ENCODE assay signal across 25 cellular contexts in genomic region chr20:31774408-31774807, GRCh38. TPM values are rescaled to one million over a fixed set of nuclear protein-coding genes. Genes with fewer than 3 reads are reported as not detected.
DNase-seq lines count a peak whose midpoint lies in the region; FAIRE-seq and TF ChIP-seq lines count a peak whose summit lies in the region.
"Had no signal": no experiment of that assay in that cellular context is flagged by ENCODE, and none has a peak within 500 bp of the region (broad histone marks: within the 10 kb centered on the region; RNA-seq: fewer than 3 reads in every experiment).

No MANE protein-coding gene starts in this region.

- no peaks in the 10 kb centered on the region for H3K9me3 Mint-ChIP-seq in Calu3 (ENCODE audit: low read depth, unreplicated experiment)
- H3K9me3 Mint-ChIP-seq: CD14-positive monocyte; CD4-positive, CD25-positive, alpha-beta regulatory T cell; CD8-positive, alpha-beta memory T cell had no signal

- H3K27me3 Mint-ChIP-seq in Calu3 (ENCODE audit: unreplicated experiment), result no peaks in the 10 kb centered on the region
- H3K27me3 Mint-ChIP-seq: CD4-positive, alpha-beta memory T cell; CD4-positive, CD25-positive, alpha-beta regulatory T cell; CD8-positive, alpha-beta memory T cell had no signal

- no TSS peak for BruUV-seq in Calu3 (replicated peaks; lab: Mats Ljungman, UMichigan)

- H2BK15ac ChIP-seq in H1 (ENCODE audit: low read length), result no peak overlapping the region

- no peak for DNase-seq in Calu3
- DNase-seq in Karpas-422, result peak; percentile 38
- DNase-seq in H1 (ENCODE audit: low read depth in 1 of 2, low spot score in 2 of 2), result no peak
- no peak for DNase-seq in NCI-H2196 treated with DMSO at 0.1 percent for 48 hours (lab: John Stamatoyannopoulos, UW; ENCODE audit: unreplicated experiment)
- DNase-seq in DMS53 treated with DMSO at 0.1 percent for 48 hours (lab: John Stamatoyannopoulos, UW; ENCODE audit: unreplicated experiment), result no peak
- DNase-seq: 8988T; ACHN; BE2C; C1 segment of cervical spinal cord; CD4-positive, alpha-beta memory T cell; CD4-positive, CD25-positive, alpha-beta regulatory T cell; CD8-positive, alpha-beta memory T cell; COR-L47; DMS79; DND-41; EL; GDM1 had no signal

- no peak for TF ChIP-seq RAD21 in H1 (IDR thresholded peaks at IDR 0.05 in 1 of 2, conservative IDR thresholded peaks at IDR 0.05 in 1 of 2; ENCODE audit: low read depth in 2 of 2, low read length in 2 of 2)

- H4K91ac ChIP-seq in H1 (replicated peaks; ENCODE audit: insufficient read length, low read length), result no peak overlapping the region

- no peak overlapping the region for H4K8ac ChIP-seq in H1 (ENCODE audit: extremely low read depth, insufficient read depth, low read length)

- H3K4ac ChIP-seq in H1 (replicated peaks; ENCODE audit: insufficient read length, low read depth, low read length), result no peak overlapping the region

- H3K27ac ChIP-seq in Karpas-422 (ENCODE audit: low read length) (no peak overlapping the region), H1 (ENCODE audit: low read depth, low read length) (no peak overlapping the region)
- H3K27ac ChIP-seq: BLaER1 had no signal

- H3K79me1 ChIP-seq in H1 (ENCODE audit: low read depth, low read length), result no peaks in the 10 kb centered on the region

- no peaks in the 10 kb centered on the region for H4K20me1 ChIP-seq in Karpas-422 (ENCODE audit: insufficient read depth, low read depth, low read length)
- H4K20me1 ChIP-seq in H1 (replicated peaks in 1 of 2; ENCODE audit: control insufficient read depth in 1 of 2, insufficient read depth in 2 of 2, low read length in 2 of 2), result peaks cover 0 to under 1% of the 10 kb centered on the region in 2 experiments

- H3K14ac ChIP-seq in H1 (ENCODE audit: insufficient read length), result no peak overlapping the region

- no peak overlapping the region for H3K9ac ChIP-seq in Karpas-422 (ENCODE audit: low read length)
- H3K9ac ChIP-seq in H1 (replicated peaks in 1 of 4; ENCODE audit: extremely low read depth in 1 of 4, low read depth in 3 of 4, low read length in 3 of 4), result no peak overlapping the region
- H3K9ac ChIP-seq: BLaER1 had no signal

- no peak overlapping the region for H2BK5ac ChIP-seq in H1 (ENCODE audit: low read depth, low read length)

- H3K4me1 ChIP-seq in Karpas-422 (ENCODE audit: low read length) (no peaks in the 10 kb centered on the region), H1 (replicated peaks in 1 of 4; ENCODE audit: control insufficient read depth in 3 of 4, insufficient read depth in 4 of 4, low read length in 3 of 4) (no peaks in the 10 kb centered on the region)
- H3K4me1 ChIP-seq: BE2C, BLaER1 had no signal

- H3K4me2 ChIP-seq in Karpas-422 (ENCODE audit: low read depth, low read length, poor library complexity, severe bottlenecking) (no peak overlapping the region), H1 (ENCODE audit: insufficient read depth in 1 of 2, low read depth in 2 of 2, low read length in 2 of 2) (no peak overlapping the region)
- H3K4me2 ChIP-seq: BLaER1 had no signal

- no peak for TF ChIP-seq EP300 in H1 (IDR thresholded peaks at IDR 0.05; ENCODE audit: borderline replicate concordance in 1 of 2, low read depth in 2 of 2, low read length in 2 of 2)

- H2BK12ac ChIP-seq in H1 (ENCODE audit: low read depth, low read length), result no peak overlapping the region

- no peak overlapping the region for H3K23ac ChIP-seq in H1 (ENCODE audit: insufficient read length)

- CTCF ChIA-PET in Calu3 (lab: Charles Lee) (no interaction called here), H1 (lab: Charles Lee; ENCODE audit: partially characterized antibody) (no interaction called here)

- no peaks in the 10 kb centered on the region for H3K9me2 ChIP-seq in Karpas-422 (replicated peaks; ENCODE audit: insufficient read depth, low read length)

- H3K4me3 ChIP-seq in Karpas-422 (ENCODE audit: low read length) (no peak overlapping the region), H1 (ENCODE audit: extremely low read depth in 1 of 4, insufficient read depth in 2 of 4, low read depth in 3 of 4, low read length in 4 of 4) (no peak overlapping the region)
- H3K4me3 ChIP-seq: BLaER1, GM12878 had no signal

- no peak overlapping the region for H4K5ac ChIP-seq in H1 (ENCODE audit: insufficient read length, low read depth, low read length)

- H3K9me3 ChIP-seq in Karpas-422 (ENCODE audit: low read length) (no peaks in the 10 kb centered on the region), H1 (ENCODE audit: insufficient read depth in 2 of 2, low read depth in 1 of 2, low read length in 1 of 2) (no peaks in the 10 kb centered on the region)
- H3K9me3 ChIP-seq: BE2C, BLaER1 had no signal

- no peaks in the 10 kb centered on the region for H3K23me2 ChIP-seq in H1 (ENCODE audit: low read depth, low read length)

- no peak overlapping the region for H2AK5ac ChIP-seq in H1 (ENCODE audit: low read depth, low read length)

- H3K27ac Mint-ChIP-seq in Calu3 (ENCODE audit: unreplicated experiment), result peak overlapping the region; percentile 16
- H3K27ac Mint-ChIP-seq: CD4-positive, CD25-positive, alpha-beta regulatory T cell; CD8-positive, alpha-beta memory T cell had no signal

- no peak overlapping the region for H3K56ac ChIP-seq in H1 (replicated peaks; ENCODE audit: insufficient read length, low read depth, low read length)

- H3K4me3 Mint-ChIP-seq in Calu3 (ENCODE audit: low read depth, unreplicated experiment), result no peak overlapping the region
- H3K4me3 Mint-ChIP-seq: CD14-positive monocyte; CD4-positive, alpha-beta memory T cell; CD8-positive, alpha-beta memory T cell had no signal

- H2BK120ac ChIP-seq in H1 (replicated peaks; ENCODE audit: low read depth, low read length), result no peak overlapping the region

- H2AFZ ChIP-seq in Karpas-422 (ENCODE audit: low read length) (no peak overlapping the region), H1 (ENCODE audit: low read length) (no peak overlapping the region)

- no peak for TF ChIP-seq POLR2A in H1 (IDR thresholded peaks at IDR 0.05; ENCODE audit: control extremely low read depth in 1 of 2, low read depth in 2 of 2, low read length in 2 of 2)

- H3K36me3 Mint-ChIP-seq in Calu3 (ENCODE audit: insufficient read depth, unreplicated experiment), result peaks cover 87% of the 10 kb centered on the region
- H3K36me3 Mint-ChIP-seq: CD4-positive, alpha-beta memory T cell; CD8-positive, alpha-beta memory T cell had no signal

- peaks cover 33% of the 10 kb centered on the region for H3K79me2 ChIP-seq in Karpas-422 (ENCODE audit: low read length)
- H3K79me2 ChIP-seq in H1 (ENCODE audit: control insufficient read depth in 1 of 2, insufficient read depth in 2 of 2, low read length in 2 of 2), result no peaks in the 10 kb centered on the region

- H3K36me3 ChIP-seq in Karpas-422 (ENCODE audit: insufficient read depth, low read length), result peaks cover 65% of the 10 kb centered on the region
- H3K36me3 ChIP-seq in H1 (ENCODE audit: control insufficient read depth in 2 of 4, insufficient read depth in 4 of 4, low read length in 3 of 4), result peaks cover 47 to 83% (median 58%) of the 10 kb centered on the region in 4 experiments

- POLR2A ChIA-PET in H1 (lab: Charles Lee; ENCODE audit: partially characterized antibody), result no interaction called here

- no peak overlapping the region for H3K18ac ChIP-seq in H1 (ENCODE audit: extremely low read depth, low read length)

- no peaks in the 10 kb centered on the region for H3K4me1 Mint-ChIP-seq in Calu3 (ENCODE audit: low read depth, unreplicated experiment)
- H3K4me1 Mint-ChIP-seq: CD14-positive monocyte had no signal

- FAIRE-seq in H1 (lab: Jason Lieb, UNC), result peak; percentile 36
- FAIRE-seq: A204.1, D721Med, GM12878, GM12892, GM18507 had no signal

- H2BK20ac ChIP-seq in H1 (ENCODE audit: low read length), result no peak overlapping the region

- WGBS in H1 (ENCODE audit: extremely low coverage in 1 of 2, insufficient coverage in 1 of 2, insufficient read length in 1 of 2, insufficient replicate concordance in 2 of 2, low coverage in 1 of 2, low lambda C conversion rate in 2 of 2, missing lambda C conversion rate in 1 of 2), 2 experiments, result 81% methylated on average over 1 of the region's 1 CpG; no CpG with 5 or more reads in 1 of the 2 experiments

- no peaks in the 10 kb centered on the region for H3K27me3 ChIP-seq in Karpas-422 (ENCODE audit: low read length)
- H3K27me3 ChIP-seq in H1 (replicated peaks in 1 of 4; ENCODE audit: control insufficient read depth in 3 of 4, extremely low read depth in 1 of 4, insufficient read depth in 3 of 4, low read length in 3 of 4), result no peaks in the 10 kb centered on the region
- H3K27me3 ChIP-seq: BE2C, BLaER1 had no signal

- intact Hi-C loops in Calu3 (cut with micrococcal nuclease; ENCODE audit: unreplicated experiment), result no loop called here

- no peak for TF ChIP-seq CTCF in Calu3 (IDR thresholded peaks at IDR 0.05; ENCODE audit: unreplicated experiment)
- no peak for TF ChIP-seq CTCF in H1 (IDR thresholded peaks at IDR 0.05; ENCODE audit: control extremely low read depth in 1 of 3, insufficient read depth in 1 of 3, low read depth in 1 of 3, low read length in 3 of 3)

RNA-seq across cellular contexts. Expression of gene TPX2, which starts 35.3 kb away (rescaled TPM):
- total RNA-seq in Calu3 (2022), result 157 and 179 TPM in 2 replicates
- total RNA-seq in Karpas-422 (2014; rRNA removed; shearing (Covaris generic); ENCODE audit: low replicate concordance), result 54.0 and 55.5 TPM in 2 replicates
- 122 and 125 TPM in 2 replicates for total RNA-seq in H1 (2021; fragmentation: NEBNext Ultra II Directional; extraction: Animal tissue kit (Norgen Biotek cat#: 25700))
- 36.5 and 43.6 TPM in 2 replicates for polyA plus RNA-seq in H1 (2011; rRNA removed)
- 59.8 TPM for polyA plus RNA-seq in H1 (2011; cell fraction: cytosol; rRNA removed)
- 51.2 TPM for polyA plus RNA-seq in H1 (2011; cell fraction: nucleus; rRNA removed)
- 97.2 to 147 TPM (median 112 TPM) in 4 replicates for polyA plus RNA-seq in H1 (2012, experiment 1 of 2)
- polyA plus RNA-seq in H1 (2012, experiment 2 of 2), result 15.4 TPM
- polyA plus RNA-seq in H1 (2013, experiment 1 of 2), result 96.2 TPM
- polyA plus RNA-seq in H1 (2013, experiment 2 of 2), result 91.5 TPM
- polyA minus RNA-seq in H1 (2011; rRNA and poly(A)+ RNA removed), result 68.9 and 76.2 TPM in 2 replicates
- polyA minus RNA-seq in H1 (2011; cell fraction: cytosol; rRNA and poly(A)+ RNA removed), result 54.8 TPM
- polyA minus RNA-seq in H1 (2011; cell fraction: nucleus; rRNA and poly(A)+ RNA removed), result 62.2 TPM

RNA-seq across cellular contexts. Expression of gene MYLK2, which starts 44.7 kb away (rescaled TPM):
- 1.3 and 1.5 TPM in 2 replicates for total RNA-seq in Calu3 (2022)
- 0.22 TPM in 2 replicates for total RNA-seq in Karpas-422 (2014; rRNA removed; shearing (Covaris generic); ENCODE audit: low replicate concordance)
- 0.22 TPM in 1 of 2 replicates, not detected in the other for total RNA-seq in H1 (2021; fragmentation: NEBNext Ultra II Directional; extraction: Animal tissue kit (Norgen Biotek cat#: 25700))
- polyA plus RNA-seq in H1 (2011; rRNA removed), result 0.26 and 0.27 TPM in 2 replicates
- polyA plus RNA-seq in H1 (2011; cell fraction: cytosol; rRNA removed), result 0.36 TPM
- 0.73 TPM for polyA plus RNA-seq in H1 (2011; cell fraction: nucleus; rRNA removed)
- 0.21 to 0.41 TPM (median 0.23 TPM) in 4 replicates for polyA plus RNA-seq in H1 (2012, experiment 1 of 2)
- 0.13 TPM for polyA plus RNA-seq in H1 (2012, experiment 2 of 2)
- polyA plus RNA-seq in H1 (2013, experiment 1 of 2), result 0.20 TPM
- polyA plus RNA-seq in H1 (2013, experiment 2 of 2), result 0.22 TPM
- 0.09 and 0.32 TPM in 2 replicates for polyA minus RNA-seq in H1 (2011; rRNA and poly(A)+ RNA removed)
- polyA minus RNA-seq in H1 (2011; cell fraction: cytosol; rRNA and poly(A)+ RNA removed), result not detected
- polyA minus RNA-seq in H1 (2011; cell fraction: nucleus; rRNA and poly(A)+ RNA removed), result 0.40 TPM
- total RNA-seq: CD4-positive, alpha-beta memory T cell; CD4-positive, CD25-positive, alpha-beta regulatory T cell had no signal
- polyA plus RNA-seq: AG04450; CD14-positive monocyte; CD4-positive, alpha-beta memory T cell; CD4-positive, CD25-positive, alpha-beta regulatory T cell; CD8-positive, alpha-beta memory T cell had no signal

RNA-seq across cellular contexts. Expression of gene BCL2L1, which starts 51.7 kb away (rescaled TPM):
- 290 and 321 TPM in 2 replicates for total RNA-seq in Calu3 (2022)
- 41.0 and 56.1 TPM in 2 replicates for total RNA-seq in Karpas-422 (2014; rRNA removed; shearing (Covaris generic); ENCODE audit: low replicate concordance)
- 64.9 and 66.0 TPM in 2 replicates for total RNA-seq in H1 (2021; fragmentation: NEBNext Ultra II Directional; extraction: Animal tissue kit (Norgen Biotek cat#: 25700))
- 66.1 and 94.4 TPM in 2 replicates for polyA plus RNA-seq in H1 (2011; rRNA removed)
- 78.2 TPM for polyA plus RNA-seq in H1 (2011; cell fraction: cytosol; rRNA removed)
- polyA plus RNA-seq in H1 (2011; cell fraction: nucleus; rRNA removed), result 67.5 TPM
- 69.5 to 76.8 TPM (median 74.9 TPM) in 4 replicates for polyA plus RNA-seq in H1 (2012, experiment 1 of 2)
- 119 TPM for polyA plus RNA-seq in H1 (2012, experiment 2 of 2)
- polyA plus RNA-seq in H1 (2013, experiment 1 of 2), result 36.6 TPM
- 38.8 TPM for polyA plus RNA-seq in H1 (2013, experiment 2 of 2)
- polyA minus RNA-seq in H1 (2011; rRNA and poly(A)+ RNA removed), result 49.7 and 68.8 TPM in 2 replicates
- polyA minus RNA-seq in H1 (2011; cell fraction: cytosol; rRNA and poly(A)+ RNA removed), result 46.3 TPM
- polyA minus RNA-seq in H1 (2011; cell fraction: nucleus; rRNA and poly(A)+ RNA removed), result 57.2 TPM
